ENCODE assay signal across 1 cellular context in the genomic region with DNA sequence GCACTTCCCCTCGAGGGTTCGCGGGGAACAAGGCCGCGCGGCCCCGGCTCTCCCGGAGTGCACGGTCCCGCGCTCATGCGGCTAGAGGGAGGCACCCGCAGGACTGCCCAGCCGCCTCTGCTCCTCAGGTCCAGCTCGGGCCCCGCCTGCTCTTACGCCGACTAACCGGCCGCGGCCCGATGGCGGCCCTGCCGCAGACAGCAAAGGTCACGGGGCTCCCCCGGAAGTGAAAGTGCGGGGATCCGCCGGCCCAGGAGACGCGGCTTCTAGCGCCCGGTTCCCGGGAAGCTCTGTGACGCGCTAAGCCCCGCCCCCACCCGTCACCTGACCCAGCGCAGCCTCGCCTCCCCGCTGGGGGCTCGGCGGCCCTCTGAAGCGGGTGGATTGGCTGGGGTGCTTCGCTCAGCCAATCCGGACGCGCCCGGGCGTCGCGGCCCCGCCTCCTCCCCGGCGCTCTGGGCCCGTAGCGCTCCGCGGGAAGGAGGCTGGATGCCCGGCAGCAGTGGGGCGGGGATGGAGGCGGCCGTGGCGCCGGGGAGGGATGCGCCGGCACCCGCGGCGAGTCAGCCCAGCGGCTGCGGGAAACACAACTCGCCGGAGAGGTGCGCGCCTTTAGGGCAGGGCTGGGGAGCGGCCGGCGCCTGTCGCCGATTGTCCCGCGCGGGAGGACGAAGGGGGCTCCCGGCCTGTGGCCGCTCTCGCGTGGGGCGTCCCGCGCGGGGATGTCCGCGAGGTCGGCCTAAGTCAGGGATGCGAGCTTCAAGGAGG.
TF ChIP-seq lines count a peak whose summit lies in the region.

A gene with protein sequence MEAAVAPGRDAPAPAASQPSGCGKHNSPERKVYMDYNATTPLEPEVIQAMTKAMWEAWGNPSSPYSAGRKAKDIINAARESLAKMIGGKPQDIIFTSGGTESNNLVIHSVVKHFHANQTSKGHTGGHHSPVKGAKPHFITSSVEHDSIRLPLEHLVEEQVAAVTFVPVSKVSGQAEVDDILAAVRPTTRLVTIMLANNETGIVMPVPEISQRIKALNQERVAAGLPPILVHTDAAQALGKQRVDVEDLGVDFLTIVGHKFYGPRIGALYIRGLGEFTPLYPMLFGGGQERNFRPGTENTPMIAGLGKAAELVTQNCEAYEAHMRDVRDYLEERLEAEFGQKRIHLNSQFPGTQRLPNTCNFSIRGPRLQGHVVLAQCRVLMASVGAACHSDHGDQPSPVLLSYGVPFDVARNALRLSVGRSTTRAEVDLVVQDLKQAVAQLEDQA (plus strand): TSS at position 460 of the 768 bp plus-strand sequence. CDS start 54 bp downstream, at position 514.

TF ChIP-seq in HepG2, 621 proteins besides CTCF, POLR2A, EP300 and RAD21 (continued from another document and continues in another):
- TF ChIP-seq, protein P1, sequence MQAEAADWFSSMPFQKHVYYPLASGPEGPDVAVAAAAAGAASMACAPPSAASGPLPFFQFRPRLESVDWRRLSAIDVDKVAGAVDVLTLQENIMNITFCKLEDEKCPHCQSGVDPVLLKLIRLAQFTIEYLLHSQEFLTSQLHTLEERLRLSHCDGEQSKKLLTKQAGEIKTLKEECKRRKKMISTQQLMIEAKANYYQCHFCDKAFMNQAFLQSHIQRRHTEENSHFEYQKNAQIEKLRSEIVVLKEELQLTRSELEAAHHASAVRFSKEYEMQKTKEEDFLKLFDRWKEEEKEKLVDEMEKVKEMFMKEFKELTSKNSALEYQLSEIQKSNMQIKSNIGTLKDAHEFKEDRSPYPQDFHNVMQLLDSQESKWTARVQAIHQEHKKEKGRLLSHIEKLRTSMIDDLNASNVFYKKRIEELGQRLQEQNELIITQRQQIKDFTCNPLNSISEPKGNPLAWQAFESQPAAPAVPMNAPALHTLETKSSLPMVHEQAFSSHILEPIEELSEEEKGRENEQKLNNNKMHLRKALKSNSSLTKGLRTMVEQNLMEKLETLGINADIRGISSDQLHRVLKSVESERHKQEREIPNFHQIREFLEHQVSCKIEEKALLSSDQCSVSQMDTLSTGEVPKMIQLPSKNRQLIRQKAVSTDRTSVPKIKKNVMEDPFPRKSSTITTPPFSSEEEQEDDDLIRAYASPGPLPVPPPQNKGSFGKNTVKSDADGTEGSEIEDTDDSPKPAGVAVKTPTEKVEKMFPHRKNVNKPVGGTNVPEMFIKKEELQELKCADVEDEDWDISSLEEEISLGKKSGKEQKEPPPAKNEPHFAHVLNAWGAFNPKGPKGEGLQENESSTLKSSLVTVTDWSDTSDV (CRISPR knock-in tag; IDR thresholded peaks at IDR 0.05): peak; percentile 73; the same call in 1 of the 2 replicates
- TF ChIP-seq IRX3 (CRISPR knock-in tag; IDR thresholded peaks at IDR 0.05; ENCODE audit: borderline replicate concordance, low read depth): no peak; the same call in 1 of the 2 replicates
- TF ChIP-seq ZFAT (CRISPR knock-in tag; conservative IDR thresholded peaks at IDR 0.05): no peak
- TF ChIP-seq TEAD2 (CRISPR knock-in tag; IDR thresholded peaks at IDR 0.05): no peak
- TF ChIP-seq, protein P2, sequence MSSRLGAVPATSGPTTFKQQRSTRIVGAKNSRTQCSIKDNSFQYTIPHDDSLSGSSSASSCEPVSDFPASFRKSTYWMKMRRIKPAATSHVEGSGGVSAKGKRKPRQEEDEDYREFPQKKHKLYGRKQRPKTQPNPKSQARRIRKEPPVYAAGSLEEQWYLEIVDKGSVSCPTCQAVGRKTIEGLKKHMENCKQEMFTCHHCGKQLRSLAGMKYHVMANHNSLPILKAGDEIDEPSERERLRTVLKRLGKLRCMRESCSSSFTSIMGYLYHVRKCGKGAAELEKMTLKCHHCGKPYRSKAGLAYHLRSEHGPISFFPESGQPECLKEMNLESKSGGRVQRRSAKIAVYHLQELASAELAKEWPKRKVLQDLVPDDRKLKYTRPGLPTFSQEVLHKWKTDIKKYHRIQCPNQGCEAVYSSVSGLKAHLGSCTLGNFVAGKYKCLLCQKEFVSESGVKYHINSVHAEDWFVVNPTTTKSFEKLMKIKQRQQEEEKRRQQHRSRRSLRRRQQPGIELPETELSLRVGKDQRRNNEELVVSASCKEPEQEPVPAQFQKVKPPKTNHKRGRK (CRISPR knock-in tag; IDR thresholded peaks at IDR 0.05): no peak
- no peak for TF ChIP-seq ZNF282 (IDR thresholded peaks at IDR 0.05; ENCODE audit: partially characterized antibody)
- TF ChIP-seq KDM5B (CRISPR knock-in tag; IDR thresholded peaks at IDR 0.05; ENCODE audit: borderline replicate concordance): peak; percentile 93; the same call in 1 of the 2 replicates
- no peak; the same call in 1 of the 2 replicates for TF ChIP-seq ZNF230 (CRISPR knock-in tag; IDR thresholded peaks at IDR 0.05)
- TF ChIP-seq FOXP1 (IDR thresholded peaks at IDR 0.05): no peak
- TF ChIP-seq FOXP1 (CRISPR knock-in tag; IDR thresholded peaks at IDR 0.05): no peak
- TF ChIP-seq RXRA (CRISPR knock-in tag; IDR thresholded peaks at IDR 0.05): peak; percentile 87
- TF ChIP-seq, protein P3, sequence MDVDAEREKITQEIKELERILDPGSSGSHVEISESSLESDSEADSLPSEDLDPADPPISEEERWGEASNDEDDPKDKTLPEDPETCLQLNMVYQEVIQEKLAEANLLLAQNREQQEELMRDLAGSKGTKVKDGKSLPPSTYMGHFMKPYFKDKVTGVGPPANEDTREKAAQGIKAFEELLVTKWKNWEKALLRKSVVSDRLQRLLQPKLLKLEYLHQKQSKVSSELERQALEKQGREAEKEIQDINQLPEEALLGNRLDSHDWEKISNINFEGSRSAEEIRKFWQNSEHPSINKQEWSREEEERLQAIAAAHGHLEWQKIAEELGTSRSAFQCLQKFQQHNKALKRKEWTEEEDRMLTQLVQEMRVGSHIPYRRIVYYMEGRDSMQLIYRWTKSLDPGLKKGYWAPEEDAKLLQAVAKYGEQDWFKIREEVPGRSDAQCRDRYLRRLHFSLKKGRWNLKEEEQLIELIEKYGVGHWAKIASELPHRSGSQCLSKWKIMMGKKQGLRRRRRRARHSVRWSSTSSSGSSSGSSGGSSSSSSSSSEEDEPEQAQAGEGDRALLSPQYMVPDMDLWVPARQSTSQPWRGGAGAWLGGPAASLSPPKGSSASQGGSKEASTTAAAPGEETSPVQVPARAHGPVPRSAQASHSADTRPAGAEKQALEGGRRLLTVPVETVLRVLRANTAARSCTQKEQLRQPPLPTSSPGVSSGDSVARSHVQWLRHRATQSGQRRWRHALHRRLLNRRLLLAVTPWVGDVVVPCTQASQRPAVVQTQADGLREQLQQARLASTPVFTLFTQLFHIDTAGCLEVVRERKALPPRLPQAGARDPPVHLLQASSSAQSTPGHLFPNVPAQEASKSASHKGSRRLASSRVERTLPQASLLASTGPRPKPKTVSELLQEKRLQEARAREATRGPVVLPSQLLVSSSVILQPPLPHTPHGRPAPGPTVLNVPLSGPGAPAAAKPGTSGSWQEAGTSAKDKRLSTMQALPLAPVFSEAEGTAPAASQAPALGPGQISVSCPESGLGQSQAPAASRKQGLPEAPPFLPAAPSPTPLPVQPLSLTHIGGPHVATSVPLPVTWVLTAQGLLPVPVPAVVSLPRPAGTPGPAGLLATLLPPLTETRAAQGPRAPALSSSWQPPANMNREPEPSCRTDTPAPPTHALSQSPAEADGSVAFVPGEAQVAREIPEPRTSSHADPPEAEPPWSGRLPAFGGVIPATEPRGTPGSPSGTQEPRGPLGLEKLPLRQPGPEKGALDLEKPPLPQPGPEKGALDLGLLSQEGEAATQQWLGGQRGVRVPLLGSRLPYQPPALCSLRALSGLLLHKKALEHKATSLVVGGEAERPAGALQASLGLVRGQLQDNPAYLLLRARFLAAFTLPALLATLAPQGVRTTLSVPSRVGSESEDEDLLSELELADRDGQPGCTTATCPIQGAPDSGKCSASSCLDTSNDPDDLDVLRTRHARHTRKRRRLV (CRISPR knock-in tag; IDR thresholded peaks at IDR 0.05): peak; percentile 91; the same call in 1 of the 2 replicates
- no peak for TF ChIP-seq ZBTB21 (CRISPR knock-in tag; IDR thresholded peaks at IDR 0.05)
- TF ChIP-seq CCAR2 (optimal IDR thresholded peaks at IDR 0.05; ENCODE audit: low read depth, low read length): no peak
- TF ChIP-seq, protein P4, sequence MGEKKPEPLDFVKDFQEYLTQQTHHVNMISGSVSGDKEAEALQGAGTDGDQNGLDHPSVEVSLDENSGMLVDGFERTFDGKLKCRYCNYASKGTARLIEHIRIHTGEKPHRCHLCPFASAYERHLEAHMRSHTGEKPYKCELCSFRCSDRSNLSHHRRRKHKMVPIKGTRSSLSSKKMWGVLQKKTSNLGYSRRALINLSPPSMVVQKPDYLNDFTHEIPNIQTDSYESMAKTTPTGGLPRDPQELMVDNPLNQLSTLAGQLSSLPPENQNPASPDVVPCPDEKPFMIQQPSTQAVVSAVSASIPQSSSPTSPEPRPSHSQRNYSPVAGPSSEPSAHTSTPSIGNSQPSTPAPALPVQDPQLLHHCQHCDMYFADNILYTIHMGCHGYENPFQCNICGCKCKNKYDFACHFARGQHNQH (CRISPR knock-in tag; IDR thresholded peaks at IDR 0.05): peak; percentile 84; the same call in 1 of the 2 replicates
- TF ChIP-seq ZNF317 (CRISPR knock-in tag; IDR thresholded peaks at IDR 0.05): peak; percentile 77; the same call in 1 of the 2 replicates
- peak; percentile 87 for TF ChIP-seq ESRRA (CRISPR knock-in tag; IDR thresholded peaks at IDR 0.05; ENCODE audit: low read depth)
- TF ChIP-seq KAT7 (CRISPR knock-in tag; IDR thresholded peaks at IDR 0.05; ENCODE audit: borderline replicate concordance): peak; percentile 97
- peak; percentile 93 for TF ChIP-seq AGO2 (optimal IDR thresholded peaks at IDR 0.05; ENCODE audit: low read depth, low read length)
- no peak for TF ChIP-seq POLR2AphosphoS2 (IDR thresholded peaks at IDR 0.05; ENCODE audit: low read depth, low read length)
- TF ChIP-seq ZNF629 (CRISPR knock-in tag; conservative IDR thresholded peaks at IDR 0.05): no peak; the same call in 1 of the 2 replicates
- TF ChIP-seq ZNF75D (CRISPR knock-in tag; IDR thresholded peaks at IDR 0.05; ENCODE audit: borderline replicate concordance): no peak
- TF ChIP-seq, protein P5, sequence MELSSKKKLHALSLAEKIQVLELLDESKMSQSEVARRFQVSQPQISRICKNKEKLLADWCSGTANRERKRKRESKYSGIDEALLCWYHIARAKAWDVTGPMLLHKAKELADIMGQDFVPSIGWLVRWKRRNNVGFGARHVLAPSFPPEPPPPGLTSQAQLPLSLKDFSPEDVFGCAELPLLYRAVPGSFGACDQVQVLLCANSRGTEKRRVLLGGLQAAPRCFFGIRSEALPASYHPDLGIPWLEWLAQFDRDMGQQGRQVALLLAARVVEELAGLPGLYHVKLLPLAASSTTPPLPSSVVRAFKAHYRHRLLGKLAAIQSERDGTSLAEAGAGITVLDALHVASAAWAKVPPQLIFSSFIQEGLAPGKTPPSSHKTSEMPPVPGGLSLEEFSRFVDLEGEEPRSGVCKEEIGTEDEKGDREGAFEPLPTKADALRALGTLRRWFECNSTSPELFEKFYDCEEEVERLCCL (CRISPR knock-in tag; IDR thresholded peaks at IDR 0.05; ENCODE audit: borderline replicate concordance): peak; percentile 16; the same call in 1 of the 2 replicates
- TF ChIP-seq, protein P6, sequence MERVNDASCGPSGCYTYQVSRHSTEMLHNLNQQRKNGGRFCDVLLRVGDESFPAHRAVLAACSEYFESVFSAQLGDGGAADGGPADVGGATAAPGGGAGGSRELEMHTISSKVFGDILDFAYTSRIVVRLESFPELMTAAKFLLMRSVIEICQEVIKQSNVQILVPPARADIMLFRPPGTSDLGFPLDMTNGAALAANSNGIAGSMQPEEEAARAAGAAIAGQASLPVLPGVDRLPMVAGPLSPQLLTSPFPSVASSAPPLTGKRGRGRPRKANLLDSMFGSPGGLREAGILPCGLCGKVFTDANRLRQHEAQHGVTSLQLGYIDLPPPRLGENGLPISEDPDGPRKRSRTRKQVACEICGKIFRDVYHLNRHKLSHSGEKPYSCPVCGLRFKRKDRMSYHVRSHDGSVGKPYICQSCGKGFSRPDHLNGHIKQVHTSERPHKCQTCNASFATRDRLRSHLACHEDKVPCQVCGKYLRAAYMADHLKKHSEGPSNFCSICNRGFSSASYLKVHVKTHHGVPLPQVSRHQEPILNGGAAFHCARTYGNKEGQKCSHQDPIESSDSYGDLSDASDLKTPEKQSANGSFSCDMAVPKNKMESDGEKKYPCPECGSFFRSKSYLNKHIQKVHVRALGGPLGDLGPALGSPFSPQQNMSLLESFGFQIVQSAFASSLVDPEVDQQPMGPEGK (CRISPR knock-in tag; IDR thresholded peaks at IDR 0.05): peak; percentile 84
- TF ChIP-seq, protein P7, sequence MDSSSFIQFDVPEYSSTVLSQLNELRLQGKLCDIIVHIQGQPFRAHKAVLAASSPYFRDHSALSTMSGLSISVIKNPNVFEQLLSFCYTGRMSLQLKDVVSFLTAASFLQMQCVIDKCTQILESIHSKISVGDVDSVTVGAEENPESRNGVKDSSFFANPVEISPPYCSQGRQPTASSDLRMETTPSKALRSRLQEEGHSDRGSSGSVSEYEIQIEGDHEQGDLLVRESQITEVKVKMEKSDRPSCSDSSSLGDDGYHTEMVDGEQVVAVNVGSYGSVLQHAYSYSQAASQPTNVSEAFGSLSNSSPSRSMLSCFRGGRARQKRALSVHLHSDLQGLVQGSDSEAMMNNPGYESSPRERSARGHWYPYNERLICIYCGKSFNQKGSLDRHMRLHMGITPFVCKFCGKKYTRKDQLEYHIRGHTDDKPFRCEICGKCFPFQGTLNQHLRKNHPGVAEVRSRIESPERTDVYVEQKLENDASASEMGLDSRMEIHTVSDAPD (CRISPR knock-in tag; IDR thresholded peaks at IDR 0.05): no peak
- peak; percentile 71; the same call in 1 of the 2 replicates for TF ChIP-seq MEF2D (CRISPR knock-in tag; IDR thresholded peaks at IDR 0.05)
- TF ChIP-seq, protein P8, sequence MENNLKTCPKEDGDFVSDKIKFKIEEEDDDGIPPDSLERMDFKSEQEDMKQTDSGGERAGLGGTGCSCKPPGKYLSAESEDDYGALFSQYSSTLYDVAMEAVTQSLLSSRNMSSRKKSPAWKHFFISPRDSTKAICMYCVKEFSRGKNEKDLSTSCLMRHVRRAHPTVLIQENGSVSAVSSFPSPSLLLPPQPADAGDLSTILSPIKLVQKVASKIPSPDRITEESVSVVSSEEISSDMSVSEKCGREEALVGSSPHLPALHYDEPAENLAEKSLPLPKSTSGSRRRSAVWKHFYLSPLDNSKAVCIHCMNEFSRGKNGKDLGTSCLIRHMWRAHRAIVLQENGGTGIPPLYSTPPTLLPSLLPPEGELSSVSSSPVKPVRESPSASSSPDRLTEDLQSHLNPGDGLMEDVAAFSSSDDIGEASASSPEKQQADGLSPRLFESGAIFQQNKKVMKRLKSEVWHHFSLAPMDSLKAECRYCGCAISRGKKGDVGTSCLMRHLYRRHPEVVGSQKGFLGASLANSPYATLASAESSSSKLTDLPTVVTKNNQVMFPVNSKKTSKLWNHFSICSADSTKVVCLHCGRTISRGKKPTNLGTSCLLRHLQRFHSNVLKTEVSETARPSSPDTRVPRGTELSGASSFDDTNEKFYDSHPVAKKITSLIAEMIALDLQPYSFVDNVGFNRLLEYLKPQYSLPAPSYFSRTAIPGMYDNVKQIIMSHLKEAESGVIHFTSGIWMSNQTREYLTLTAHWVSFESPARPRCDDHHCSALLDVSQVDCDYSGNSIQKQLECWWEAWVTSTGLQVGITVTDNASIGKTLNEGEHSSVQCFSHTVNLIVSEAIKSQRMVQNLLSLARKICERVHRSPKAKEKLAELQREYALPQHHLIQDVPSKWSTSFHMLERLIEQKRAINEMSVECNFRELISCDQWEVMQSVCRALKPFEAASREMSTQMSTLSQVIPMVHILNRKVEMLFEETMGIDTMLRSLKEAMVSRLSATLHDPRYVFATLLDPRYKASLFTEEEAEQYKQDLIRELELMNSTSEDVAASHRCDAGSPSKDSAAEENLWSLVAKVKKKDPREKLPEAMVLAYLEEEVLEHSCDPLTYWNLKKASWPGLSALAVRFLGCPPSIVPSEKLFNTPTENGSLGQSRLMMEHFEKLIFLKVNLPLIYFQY (CRISPR knock-in tag; IDR thresholded peaks at IDR 0.05; ENCODE audit: borderline replicate concordance): peak; percentile 91
- peak; percentile 87; the same call in 1 of the 2 replicates for TF ChIP-seq KLF13 (CRISPR knock-in tag; IDR thresholded peaks at IDR 0.05)
- TF ChIP-seq SAP130 (CRISPR knock-in tag; IDR thresholded peaks at IDR 0.05; ENCODE audit: low read depth): peak; percentile 95
